Comparison of ENCODE assay signal across 23 cellular contexts in genomic region chr10:76394707-76395042, GRCh38.
"Had no signal": no experiment of that assay in that cellular context is flagged by ENCODE, and none has a peak within 500 bp of the region (broad histone marks: within the 10 kb centered on the region; RNA-seq: fewer than 3 reads in every experiment).

No MANE protein-coding gene starts in this region.

- H3K4me3 ChIP-seq: SK-N-MC had no signal

- H3K36me3 ChIP-seq: brain microvascular endothelial cell had no signal

- DNase-seq: activated CD4-positive, alpha-beta memory T cell treated with anti-CD3 and anti-CD28 coated beads, Interleukin-2, amount 10 ng/mL, durations not matched to agents 7 days and 5 days; activated CD4-positive, alpha-beta T cell treated with anti-CD3 and anti-CD28 coated beads, Interleukin-2, amount 50 U/mL, for 1 hour; activated CD4-positive, CD25-positive, alpha-beta regulatory T cell; activated gamma-delta T cell; activated naive CD4-positive, alpha-beta T cell treated with anti-CD3 and anti-CD28 coated beads for 36 hours; activated T-cell treated with anti-CD3 and anti-CD28 coated beads for 4 hours; activated T-cell treated with anti-CD3 and anti-CD28 coated beads, Interleukin-2, amount 50 U/mL, for 48 hours; amygdala; caudate nucleus; MM.1S; NCI-H1105 treated with DMSO at 0.1 percent for 48 hours; NCI-H146; NCI-H187 treated with DMSO at 0.1 percent for 48 hours; NCI-H2081 treated with DMSO at 0.1 percent for 48 hours; NCI-H2171 treated with DMSO at 0.1 percent for 48 hours; NCI-H226; NCI-H526 treated with DMSO at 0.1 percent for 48 hours; NCI-H82; T-helper 1 cell had no signal

- H3K27ac ChIP-seq: brain microvascular endothelial cell, SK-N-MC, VCaP had no signal

- H3K27me3 ChIP-seq: brain microvascular endothelial cell had no signal

- ATAC-seq: activated T-helper 17 cell treated with anti-CD3 and anti-CD28 coated beads, Interleukin-2, amount 50 U/mL, for 72 hours had no signal
